Comparison of ENCODE assay signal across 7 cellular contexts in the genomic region with DNA sequence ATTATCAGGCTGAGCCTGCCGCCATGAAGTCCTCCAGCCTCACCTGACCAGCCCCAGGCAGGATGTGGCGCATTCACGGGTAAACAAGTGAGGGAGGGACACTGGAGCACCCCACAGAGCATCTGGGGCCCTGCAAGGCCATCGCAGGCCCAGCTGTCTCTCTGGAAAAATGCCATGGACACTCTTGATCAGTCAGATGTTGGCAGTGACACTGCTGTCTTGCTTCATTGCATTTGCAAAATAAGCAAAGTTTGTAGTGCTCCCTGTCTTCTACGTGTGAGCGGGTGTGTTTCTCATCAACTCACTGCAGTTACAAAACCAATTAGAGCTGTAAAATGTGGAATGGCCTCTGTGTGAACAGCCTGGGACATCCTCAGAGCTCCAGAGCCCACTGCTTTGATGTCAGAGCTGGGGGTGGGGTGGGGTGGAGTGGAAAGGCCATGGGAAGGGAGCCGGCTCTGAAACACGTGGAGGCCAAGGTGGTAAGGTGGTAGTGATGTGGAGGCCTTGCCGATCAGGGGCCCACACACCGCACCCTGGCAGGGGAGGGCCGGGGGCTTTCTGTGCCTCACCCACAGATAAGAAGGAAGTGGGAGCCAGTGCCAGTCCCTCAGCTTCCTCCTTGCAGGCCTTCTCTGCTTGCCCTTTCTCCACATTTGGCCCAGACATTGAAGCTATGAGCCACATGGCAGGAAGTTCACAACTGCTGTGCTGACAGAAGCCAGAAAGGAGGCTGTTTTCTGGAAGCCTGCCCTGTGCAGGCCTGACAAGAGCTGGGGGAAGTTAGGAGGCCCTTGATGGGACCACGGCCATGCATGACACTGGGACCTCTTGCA.
DNase-seq lines count a peak whose midpoint lies in the region; ATAC-seq and TF ChIP-seq lines count a peak whose summit lies in the region.

No MANE protein-coding gene starts in this region.

- H3K27me3 Mint-ChIP-seq in activated CD4-positive, alpha-beta T cell treated with anti-CD3 and anti-CD28 coated beads, Interleukin-2, amount 10 ng/mL, durations not matched to agents 24 days and 14 days = peaks cover 22% of the 10 kb centered on the region

- peaks cover 3% of the 10 kb centered on the region for H3K4me1 Mint-ChIP-seq in activated CD4-positive, alpha-beta T cell treated with anti-CD3 and anti-CD28 coated beads, Interleukin-2, amount 10 ng/mL, durations not matched to agents 24 days and 14 days

- H3K4me1 ChIP-seq in right lobe of liver (peaks cover 0 to 26% (median 6%) of the 10 kb centered on the region in 4 donors), tibial nerve (peaks cover 0 to 51% (median 10%) of the 10 kb centered on the region in 4 donors)

- intact Hi-C loops in right lobe of liver (cut with DNase I) = no loop called here
- intact Hi-C loops in activated CD4-positive, alpha-beta T cell treated with anti-CD3 and anti-CD28 coated beads, Interleukin-2, amount 10 ng/mL, durations not matched to agents 24 days and 14 days (cut with micrococcal nuclease) = no loop called here

- H3K9me3 Mint-ChIP-seq in activated CD4-positive, alpha-beta T cell treated with anti-CD3 and anti-CD28 coated beads, Interleukin-2, amount 10 ng/mL, durations not matched to agents 24 days and 14 days = no peaks in the 10 kb centered on the region

- no peak overlapping the region for H3K4me3 Mint-ChIP-seq in activated CD4-positive, alpha-beta T cell treated with anti-CD3 and anti-CD28 coated beads, Interleukin-2, amount 10 ng/mL, durations not matched to agents 24 days and 14 days

- H3K9me3 ChIP-seq in right lobe of liver (no peaks in the 10 kb centered on the region), tibial nerve (no peaks in the 10 kb centered on the region)

- H3K36me3 ChIP-seq in right lobe of liver (no peaks in the 10 kb centered on the region), tibial nerve (no peaks in the 10 kb centered on the region)

- H3K36me3 Mint-ChIP-seq in activated CD4-positive, alpha-beta T cell treated with anti-CD3 and anti-CD28 coated beads, Interleukin-2, amount 10 ng/mL, durations not matched to agents 24 days and 14 days (ENCODE audit: low read depth) = no peaks in the 10 kb centered on the region

- H3K27me3 ChIP-seq in right lobe of liver = no peaks in the 10 kb centered on the region
- H3K27me3 ChIP-seq in tibial nerve = no peaks in the 10 kb centered on the region

- no peak overlapping the region for H3K27ac Mint-ChIP-seq in activated CD4-positive, alpha-beta T cell treated with anti-CD3 and anti-CD28 coated beads, Interleukin-2, amount 10 ng/mL, durations not matched to agents 24 days and 14 days

- TF ChIP-seq EP300 in tibial nerve (IDR thresholded peaks at IDR 0.05) = peak; percentile 47 to 66

- no peak for TF ChIP-seq POLR2A in right lobe of liver (IDR thresholded peaks at IDR 0.05)
- no peak for TF ChIP-seq POLR2A in tibial nerve (IDR thresholded peaks at IDR 0.05)

- 0% methylated on average over 3 of the region's 12 CpGs for WGBS in right lobe of liver (ENCODE audit: insufficient coverage, low coverage, low lambda C conversion rate, missing lambda C conversion rate)
- WGBS in tibial nerve, 2 donors = 56 to 62% methylated on average over 12 of the region's 12 CpGs

- ATAC-seq in right lobe of liver = peak; percentile 69 to 76 (median 72)
- ATAC-seq in GM21576 (IDR thresholded peaks at IDR 0.05; ENCODE audit: unreplicated experiment) = no peak

- no peak for TF ChIP-seq CTCF in right lobe of liver (IDR thresholded peaks at IDR 0.05)
- TF ChIP-seq CTCF in tibial nerve (IDR thresholded peaks at IDR 0.05) = no peak

- H3K27ac ChIP-seq in right lobe of liver (peak overlapping the region in 2 of 3 donors; percentile 49 to 69), tibial nerve (peak overlapping the region in 3 of 4 donors; percentile 66 to 84 (median 75))

- peak; percentile 78 for DNase-seq in NCI-H146 (lab: John Stamatoyannopoulos, UW)
- peak in 43 of 56 donors; percentile 13 to 79 (median 47) for DNase-seq in amygdala (lab: John Stamatoyannopoulos, UW)
- DNase-seq in right lobe of liver = peak; percentile 61 to 81 (median 75)
- DNase-seq in tibial nerve (ENCODE audit: low spot score in 2 of 2) = peak; percentile 47 to 66
- no peak for DNase-seq in activated CD4-positive, alpha-beta T cell treated with anti-CD3 and anti-CD28 coated beads, Interleukin-2, amount 10 ng/mL, durations not matched to agents 24 days and 14 days
- no peak for DNase-seq in NCI-H1930 (lab: John Stamatoyannopoulos, UW)

- H3K4me3 ChIP-seq in right lobe of liver = no peak overlapping the region
- no peak overlapping the region for H3K4me3 ChIP-seq in tibial nerve

Comparison
In these comparisons a context has a peak if more than half of its experiments do, and no peak if none do; other contexts are left out.
1. DNase-seq: peak in NCI-H146 (single experiment), amygdala (43 of 56), right lobe of liver (3 of 3) and tibial nerve (2 of 2); none in activated CD4-positive, alpha-beta T cell treated with anti-CD3 and anti-CD28 coated beads, Interleukin-2, amount 10 ng/mL, durations not matched to agents 24 days and 14 days (single experiment) and NCI-H1930 (0 of 2).